ENCODE assay signal across 8 cellular contexts in the genomic region with DNA sequence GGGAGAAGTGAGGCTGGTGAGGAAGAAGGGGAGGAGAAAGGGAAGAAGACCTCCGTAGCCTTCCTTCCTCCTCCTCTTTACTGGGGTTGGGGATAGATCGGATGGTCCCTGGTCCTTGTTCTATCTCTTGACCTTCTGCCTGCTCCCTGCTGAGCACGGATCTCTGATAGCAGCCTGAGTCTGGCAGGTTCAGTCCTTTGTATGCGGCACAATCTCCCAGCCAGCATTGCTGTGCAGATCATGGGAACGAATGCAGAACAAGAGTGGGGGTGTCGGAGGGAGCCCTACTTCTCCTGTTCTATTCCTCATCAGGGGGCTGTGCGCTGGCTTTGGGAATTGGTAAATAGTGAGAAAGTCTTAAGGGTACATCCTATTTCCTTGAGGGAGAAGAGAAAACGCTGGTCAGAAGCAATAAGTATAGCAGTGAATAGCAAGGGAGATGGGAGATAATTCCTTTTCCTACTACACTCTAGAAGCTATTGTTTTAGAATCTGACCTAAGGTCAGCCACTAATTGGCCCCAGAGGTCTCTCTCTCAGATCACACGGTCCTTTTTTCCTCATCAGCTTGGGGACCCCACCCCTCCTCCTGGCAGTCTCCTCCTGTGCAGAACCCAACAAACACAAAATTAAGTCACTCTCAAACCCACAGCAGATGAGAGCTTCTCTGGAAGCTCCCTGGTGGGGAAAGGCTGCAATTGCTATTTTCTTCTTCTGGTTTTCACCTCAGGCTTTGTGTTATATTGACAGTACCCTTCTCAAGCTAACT. TPM values are rescaled to one million over a fixed set of nuclear protein-coding genes. Genes with fewer than 3 reads are reported as not detected.
DNase-seq lines count a peak whose midpoint lies in the region; ATAC-seq and TF ChIP-seq lines count a peak whose summit lies in the region.
"Had no signal": no experiment of that assay in that cellular context is flagged by ENCODE, and none has a peak within 500 bp of the region (broad histone marks: within the 10 kb centered on the region; RNA-seq: fewer than 3 reads in every experiment).

No MANE protein-coding gene starts in this region.

- no peak overlapping the region for H3K9ac ChIP-seq in OCI-LY1 (ENCODE audit: low read length)

- no peaks in the 10 kb centered on the region for H3K9me3 ChIP-seq in OCI-LY1 (ENCODE audit: low read length)
- no peaks in the 10 kb centered on the region for H3K9me3 ChIP-seq in testis

- H3K4me1 ChIP-seq in OCI-LY1 (ENCODE audit: insufficient read depth, low read length, severe bottlenecking) = no peaks in the 10 kb centered on the region
- no peaks in the 10 kb centered on the region for H3K4me1 ChIP-seq in foreskin keratinocyte
- H3K4me1 ChIP-seq in testis = peaks cover 8% of the 10 kb centered on the region

- H3K9me2 ChIP-seq in OCI-LY1 (ENCODE audit: low read depth, low read length) = no peaks in the 10 kb centered on the region

- no peak overlapping the region for H3K4me2 ChIP-seq in OCI-LY1 (ENCODE audit: low read length)

- no peak for TF ChIP-seq POLR2A in testis (IDR thresholded peaks at IDR 0.05)

- intact Hi-C loops in testis (cut with DNase I; ENCODE audit: low total_unique reads) = no loop called here

- TF ChIP-seq CTCF in OCI-LY1 (IDR thresholded peaks at IDR 0.05; ENCODE audit: low read length) (peak; percentile 31; the same call in 1 of the 2 replicates), foreskin keratinocyte (conservative IDR thresholded peaks at IDR 0.05) (peak; percentile 43), testis (IDR thresholded peaks at IDR 0.05) (peak; percentile 10 to 46 (median 41))

- DNase-seq in foreskin keratinocyte = no peak
- peak; percentile 24 for DNase-seq in testis
- no peak for DNase-seq in mesenteric fat pad (ENCODE audit: low spot score)
- no peak for DNase-seq in stimulated activated CD8-positive, alpha-beta memory T cell treated with anti-CD3 and anti-CD28 coated beads, Interleukin-4, amount 100 ng/mL, for 48 hours

- H3K36me3 ChIP-seq in OCI-LY1 (ENCODE audit: insufficient read depth, low read length) (no peaks in the 10 kb centered on the region), testis (ENCODE audit: low read depth, missing control alignments) (no peaks in the 10 kb centered on the region)

- H2AFZ ChIP-seq in OCI-LY1 (ENCODE audit: low read length) = no peak overlapping the region

- 5 to 8% methylated on average over 9 of the region's 9 CpGs for WGBS in testis, 2 donors

- H3K79me2 ChIP-seq in OCI-LY1 (ENCODE audit: insufficient read depth, low read length) = no peaks in the 10 kb centered on the region

- H4K20me1 ChIP-seq in OCI-LY1 (ENCODE audit: insufficient read depth, low read length) = no peaks in the 10 kb centered on the region

- H3K27ac ChIP-seq in OCI-LY1 (ENCODE audit: low read depth, low read length, poor library complexity, severe bottlenecking) (no peak overlapping the region), foreskin keratinocyte (no peak overlapping the region), testis (peak overlapping the region; percentile 9 to 63)
- H3K27ac ChIP-seq: SK-N-MC had no signal

- ATAC-seq in GM19372 (IDR thresholded peaks at IDR 0.05; ENCODE audit: low read depth, unreplicated experiment) (peak; percentile 56), foreskin keratinocyte (peak; percentile 64), HG03439 (IDR thresholded peaks at IDR 0.05; ENCODE audit: unreplicated experiment) (no peak)

- no peak overlapping the region for H3K4me3 ChIP-seq in OCI-LY1 (ENCODE audit: low read depth, low read length, poor library complexity, severe bottlenecking)
- no peak overlapping the region for H3K4me3 ChIP-seq in testis
- H3K4me3 ChIP-seq: SK-N-MC had no signal

- no peaks in the 10 kb centered on the region for H3F3A ChIP-seq in OCI-LY1 (ENCODE audit: insufficient read depth, low read length)

- H3K27me3 ChIP-seq in OCI-LY1 (ENCODE audit: insufficient read depth, low read length) (no peaks in the 10 kb centered on the region), foreskin keratinocyte (no peaks in the 10 kb centered on the region), testis (no peaks in the 10 kb centered on the region)

RNA-seq across cellular contexts. Expression of a gene that starts 41.0 kb away (rescaled TPM):
- total RNA-seq in foreskin keratinocyte (not detected in 2 replicates), testis (1 to 10 TPM in 1 of 2 donors, under 1 TPM in 1; 0.81 to 1.1 TPM), mesenteric fat pad (4.4 TPM)
- polyA plus RNA-seq in foreskin keratinocyte (not detected in 2 replicates), testis (ENCODE audit: insufficient read depth, low read depth, low replicate concordance) (1.6 TPM)

Comparison
In these comparisons a context has a peak if more than half of its experiments do, and no peak if none do; other contexts are left out.
1. H3K27ac ChIP-seq: peak in testis (2 of 2); none in OCI-LY1 (single experiment) and foreskin keratinocyte (single experiment).
2. Peak in every context shown above with its lines, with median percentiles within 50 percentile points of each other: CTCF ChIP-seq.